In the genomic region with DNA sequence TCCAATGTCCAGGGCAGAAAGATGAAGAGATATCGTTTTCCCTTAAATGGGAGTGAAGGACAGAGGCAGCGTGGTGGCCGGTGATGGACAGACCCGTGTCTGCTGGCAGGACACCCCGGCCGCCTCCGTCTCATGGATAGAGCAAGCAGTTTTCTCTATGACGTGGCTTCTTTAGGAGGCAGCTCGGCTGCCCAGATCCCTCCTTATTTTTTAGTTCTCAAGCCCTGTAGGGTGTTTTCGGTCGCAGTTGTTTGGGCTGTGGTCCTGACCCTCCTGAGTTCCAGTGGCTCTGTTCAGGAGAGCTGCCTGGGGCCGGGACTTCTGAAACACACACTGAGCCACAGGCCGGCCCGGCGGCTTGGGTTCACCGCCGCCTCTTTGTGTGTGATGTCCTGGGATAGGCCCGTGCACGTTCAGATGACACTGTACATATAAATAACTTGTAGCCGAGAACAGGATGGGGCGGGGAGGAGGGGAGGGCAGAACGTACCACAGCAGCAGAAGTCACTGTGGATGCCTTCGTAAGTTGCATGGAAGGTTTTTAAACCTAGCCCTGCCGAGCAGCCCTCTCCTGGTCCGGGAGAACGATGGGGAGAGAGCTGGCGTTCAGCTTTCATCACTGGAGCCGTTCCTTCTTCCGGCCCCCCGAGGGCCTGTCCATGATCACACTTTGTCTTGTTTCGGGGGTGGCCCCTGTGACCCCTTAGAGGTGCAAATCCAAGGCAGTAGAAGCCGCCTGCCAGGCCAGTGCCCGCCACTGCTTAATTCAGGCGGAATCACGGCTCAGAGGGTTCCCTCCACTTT, we compare ENCODE assay signal across 8 cellular contexts.
A peak's percentile ranks its signal among the peaks of the same experiment; 100 is the strongest.
DNase-seq lines count a peak whose midpoint lies in the region; ATAC-seq and TF ChIP-seq lines count a peak whose summit lies in the region.

No MANE protein-coding gene starts in this region.

- H3K9ac ChIP-seq in HUES48 (ENCODE audit: low read depth, low read length): no peak overlapping the region
- peak overlapping the region; percentile 67 for H3K9ac ChIP-seq in fibroblast of lung (ENCODE audit: insufficient read depth, low read length)

- peak overlapping the region; percentile 12 for H3K27ac ChIP-seq in HUES48 (ENCODE audit: low read depth, low read length)
- H3K27ac ChIP-seq in fibroblast of lung (ENCODE audit: insufficient read depth, low read length): peak overlapping the region; percentile 92
- peak overlapping the region; percentile 82 to 92 (median 86) for H3K27ac ChIP-seq in gastrocnemius medialis

- in situ Hi-C loops in gastrocnemius medialis (cut with MboI; ENCODE audit: low sequenced_read_pairs in 4 of 4): no loop called here

- peak; percentile 64 for DNase-seq in activated CD8-positive, alpha-beta memory T cell treated with anti-CD3 and anti-CD28 coated beads, Interleukin-2, amount 50 U/mL, for 48 hours
- DNase-seq in fibroblast of lung (ENCODE audit: low read depth in 2 of 2) (peak in 1 of 2 donors; percentile 69), gastrocnemius medialis (peak; percentile 70 to 86), cerebellar nuclear complex (lab: John Stamatoyannopoulos, UW) (no peak), DMS53 treated with DMSO at 0.1 percent for 48 hours (lab: John Stamatoyannopoulos, UW; ENCODE audit: unreplicated experiment) (no peak), omental fat pad (ENCODE audit: low spot score) (no peak)

- peak overlapping the region; percentile 54 for H3K4me2 ChIP-seq in fibroblast of lung (ENCODE audit: extremely low read depth, insufficient read depth, low read length)

- peak overlapping the region; percentile 69 for H2AFZ ChIP-seq in fibroblast of lung (ENCODE audit: low read length)

- TF ChIP-seq CTCF in fibroblast of lung (conservative IDR thresholded peaks at IDR 0.05 in 1 of 2, IDR thresholded peaks at IDR 0.05 in 1 of 2; ENCODE audit: low read depth in 1 of 2, low read length in 2 of 2) (no peak), gastrocnemius medialis (IDR thresholded peaks at IDR 0.05 in 4 of 5, conservative IDR thresholded peaks at IDR 0.05 in 1 of 5) (no peak), omental fat pad (IDR thresholded peaks at IDR 0.05) (no peak)

- H3K9me3 ChIP-seq in HUES48 (ENCODE audit: control insufficient read depth, insufficient read depth, low read length) (no peaks in the 10 kb centered on the region), fibroblast of lung (ENCODE audit: control insufficient read depth, insufficient read depth, low read depth, low read length) (no peaks in the 10 kb centered on the region), gastrocnemius medialis (no peaks in the 10 kb centered on the region)

- H3K36me3 ChIP-seq in HUES48 (ENCODE audit: control insufficient read depth, insufficient read depth, low read length) (no peaks in the 10 kb centered on the region), fibroblast of lung (ENCODE audit: control insufficient read depth, insufficient read depth, low read length) (no peaks in the 10 kb centered on the region), gastrocnemius medialis (no peaks in the 10 kb centered on the region)

- TF ChIP-seq POLR2A in gastrocnemius medialis (IDR thresholded peaks at IDR 0.05): peak; percentile 63 to 76

- peak; percentile 54 for ATAC-seq in GM19025 (IDR thresholded peaks at IDR 0.05; ENCODE audit: low read depth, unreplicated experiment)
- peak; percentile 90 for ATAC-seq in gastrocnemius medialis
- no peak for ATAC-seq in omental fat pad (ENCODE audit: low FRiP score)

- intact Hi-C loops in gastrocnemius medialis (cut with DNase I; ENCODE audit: low total_unique reads): loop anchor here (1.0 to 2.0 kb wide), 2 partner anchors 39 to 285 kb away; no protein-coding TSS in a partner anchor

- H4K20me1 ChIP-seq in fibroblast of lung (ENCODE audit: control insufficient read depth, extremely low read depth, insufficient read depth, low read length): no peaks in the 10 kb centered on the region

- H3K27me3 ChIP-seq in HUES48 (ENCODE audit: control insufficient read depth, insufficient read depth, low read length) (peaks cover 4% of the 10 kb centered on the region; the same call in 1 of the 2 replicates), fibroblast of lung (ENCODE audit: control insufficient read depth, insufficient read depth, low read length) (no peaks in the 10 kb centered on the region), gastrocnemius medialis (peaks cover 0 to 4% (median 0%) of the 10 kb centered on the region in 3 donors)

- no peaks in the 10 kb centered on the region for H3K79me2 ChIP-seq in fibroblast of lung (ENCODE audit: control insufficient read depth, insufficient read depth, low read length)

- H3K4me1 ChIP-seq in HUES48 (ENCODE audit: control insufficient read depth, insufficient read depth, low read length) (peaks cover 9% of the 10 kb centered on the region), fibroblast of lung (ENCODE audit: control insufficient read depth, extremely low read depth, insufficient read depth, low read length) (peaks cover 4% of the 10 kb centered on the region), gastrocnemius medialis (peaks cover 11 to 16% of the 10 kb centered on the region in 2 donors)

- H3K4me3 ChIP-seq in HUES48 (ENCODE audit: low read depth, low read length) (no peak overlapping the region), fibroblast of lung (replicated peaks in 1 of 4; ENCODE audit: control extremely low read depth in 1 of 4, insufficient read depth in 1 of 4, low read depth in 3 of 4, low read length in 4 of 4) (peak overlapping the region in 1 of 4 experiments; percentile 33), gastrocnemius medialis (peak overlapping the region; percentile 26 to 51 (median 44))

Comparison
In these comparisons a context has a peak if more than half of its experiments do, and no peak if none do; other contexts are left out.
1. H3K27ac ChIP-seq: peak in every context shown above with its lines; median percentile 92 in fibroblast of lung; 86 in gastrocnemius medialis; 12 in HUES48.
2. DNase-seq: peak in activated CD8-positive, alpha-beta memory T cell treated with anti-CD3 and anti-CD28 coated beads, Interleukin-2, amount 50 U/mL, for 48 hours (single experiment) and gastrocnemius medialis (2 of 2); none in cerebellar nuclear complex (0 of 2), DMS53 treated with DMSO at 0.1 percent for 48 hours (single experiment) and omental fat pad (single experiment).